1 cellular context compared by ENCODE assay signal in the genomic region with DNA sequence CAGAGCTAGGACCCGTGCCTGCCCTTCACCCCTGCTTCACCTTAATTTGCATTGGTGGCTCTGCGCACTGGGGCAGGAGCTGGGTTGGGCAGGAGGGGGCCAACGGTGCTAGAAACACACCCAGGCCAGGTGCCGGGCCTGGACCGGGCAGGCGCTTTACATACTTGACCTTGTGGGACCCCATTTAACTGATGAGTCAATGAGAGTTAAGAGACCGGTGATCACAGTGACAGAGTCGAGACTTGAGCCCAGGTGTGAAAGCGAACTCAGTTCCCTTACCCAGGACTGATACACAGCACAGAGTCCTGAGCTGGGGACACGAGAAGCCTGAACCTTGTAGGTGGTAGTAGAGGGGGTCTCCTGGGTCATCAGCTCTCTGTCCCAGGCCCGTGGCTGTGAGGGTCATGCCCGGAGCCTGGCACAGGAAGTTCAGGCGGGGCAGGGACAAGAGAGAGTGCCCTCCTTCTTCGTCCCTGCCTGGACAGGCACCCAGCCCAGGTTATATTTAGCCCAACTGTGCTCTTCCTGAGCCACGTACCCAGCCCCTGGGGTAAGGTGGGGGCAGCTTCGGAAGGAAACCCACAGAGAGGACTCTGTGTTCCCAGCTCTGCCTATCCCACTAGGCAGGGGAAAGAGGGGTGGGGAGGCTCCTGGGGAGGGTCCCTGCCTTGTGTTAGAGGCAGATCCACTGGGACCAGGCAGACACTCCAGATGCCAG.
TF ChIP-seq lines count a peak whose summit lies in the region.

No MANE protein-coding gene starts in this region.

TF ChIP-seq in GM23338, 12 proteins besides CTCF, POLR2A, EP300 and RAD21:
- TF ChIP-seq EZH2 (IDR thresholded peaks at IDR 0.05; ENCODE audit: low read depth, unreplicated experiment) (no peak), CREB1 (CRISPR knock-in tag; IDR thresholded peaks at IDR 0.05; ENCODE audit: low read depth) (no peak), ETS1 (IDR thresholded peaks at IDR 0.05) (no peak), NANOG (IDR thresholded peaks at IDR 0.05; ENCODE audit: borderline replicate concordance) (no peak)
